ENCODE assay signal across 18 cellular contexts in genomic region chr12:104177336-104177662, GRCh38. TPM values are rescaled to one million over a fixed set of nuclear protein-coding genes. Genes with fewer than 3 reads are reported as not detected.
DNase-seq lines count a peak whose midpoint lies in the region; ATAC-seq and TF ChIP-seq lines count a peak whose summit lies in the region.
"Had no signal": no experiment of that assay in that cellular context is flagged by ENCODE, and none has a peak within 500 bp of the region (broad histone marks: within the 10 kb centered on the region; RNA-seq: fewer than 3 reads in every experiment).

No MANE protein-coding gene starts in this region.

- no peaks in the 10 kb centered on the region for H3K27me3 ChIP-seq in breast epithelium
- H3K27me3 ChIP-seq in prostate gland (replicated peaks; ENCODE audit: insufficient read depth), result no peaks in the 10 kb centered on the region
- H3K27me3 ChIP-seq: ovary, testis had no signal

- H3K36me3 Mint-ChIP-seq in natural killer cell treated with Interleukin-12 subunit alpha and Interleukin-12 subunit beta and Interleukin-15 and Interleukin-18, amount 100 ng/mL, for 72 hours, result no peaks in the 10 kb centered on the region
- H3K36me3 Mint-ChIP-seq in natural killer cell, result no peaks in the 10 kb centered on the region

- no peak for DNase-seq in natural killer cell treated with Interleukin-12 subunit alpha and Interleukin-12 subunit beta and Interleukin-15 and Interleukin-18, amount 100 ng/mL, for 72 hours (ENCODE audit: low spot score)
- no peak for DNase-seq in natural killer cell
- no peak for DNase-seq in breast epithelium (ENCODE audit: low spot score in 2 of 2)
- DNase-seq in prostate gland (ENCODE audit: low spot score), result no peak
- no peak for DNase-seq in dedifferentiated amniotic fluid mesenchymal stem cell (ENCODE audit: extremely low spot score)
- no peak for DNase-seq in putamen (ENCODE audit: low spot score)
- DNase-seq in OCI-M2 (lab: John Stamatoyannopoulos, UW; ENCODE audit: unreplicated experiment), result no peak
- DNase-seq in NK-92 treated with Interleukin-12 subunit alpha and Interleukin-12 subunit beta, amount 100 ng/mL, for 24 hours (lab: John Stamatoyannopoulos, UW), result no peak
- DNase-seq: activated CD4-positive, alpha-beta T cell treated with anti-CD3 and anti-CD28 coated beads for 1 hour; activated effector memory CD4-positive, alpha-beta T cell treated with anti-CD3 and anti-CD28 coated beads, Interleukin-2, amount 50 U/mL, for 16 hours; CD4-positive, alpha-beta T cell; cortex of kidney; NCI-H1105 treated with DMSO at 0.1 percent for 48 hours; NCI-H2107; NCI-H526 treated with DMSO at 0.1 percent for 48 hours had no signal

- peaks cover 19 to 26% of the 10 kb centered on the region in 2 donors for H3K4me1 ChIP-seq in breast epithelium
- H3K4me1 ChIP-seq in prostate gland (replicated peaks), result peaks cover 5% of the 10 kb centered on the region

- H3K9me3 ChIP-seq in breast epithelium (no peaks in the 10 kb centered on the region), prostate gland (no peaks in the 10 kb centered on the region)
- H3K9me3 ChIP-seq: ovary, testis had no signal

- H3K27ac ChIP-seq in breast epithelium (peak overlapping the region; percentile 87 to 94), prostate gland (peak overlapping the region; percentile 70 to 79)
- H3K27ac ChIP-seq: epithelial cell of prostate had no signal

- H3K4me1 Mint-ChIP-seq in natural killer cell treated with Interleukin-12 subunit alpha and Interleukin-12 subunit beta and Interleukin-15 and Interleukin-18, amount 100 ng/mL, for 72 hours (ENCODE audit: low read depth in 2 of 2), result peaks cover 19 to 25% of the 10 kb centered on the region in 2 donors
- H3K4me1 Mint-ChIP-seq in natural killer cell, result peaks cover 0 to 7% of the 10 kb centered on the region in 2 donors

- TF ChIP-seq POLR2A in breast epithelium (IDR thresholded peaks at IDR 0.05) (no peak), prostate gland (IDR thresholded peaks at IDR 0.05) (no peak)

- intact Hi-C loops in natural killer cell (cut with micrococcal nuclease) (no loop called here), breast epithelium (cut with DNase I; ENCODE audit: low total_unique reads) (no loop called here), prostate gland (cut with DNase I) (loop anchor here (5.0 kb wide), 2 partner anchors 40 to 110 kb away; partner anchors contain the start of gene NFYB)

- TF ChIP-seq CTCF in natural killer cell (IDR thresholded peaks at IDR 0.05) (no peak), breast epithelium (IDR thresholded peaks at IDR 0.05) (no peak), prostate gland (IDR thresholded peaks at IDR 0.05) (no peak)

- H3K4me3 ChIP-seq in breast epithelium, result peak overlapping the region in 1 of 3 donors; percentile 40
- H3K4me3 ChIP-seq in prostate gland, result no peak overlapping the region
- H3K4me3 ChIP-seq: ovary, testis had no signal

- H3K4me3 Mint-ChIP-seq in natural killer cell treated with Interleukin-12 subunit alpha and Interleukin-12 subunit beta and Interleukin-15 and Interleukin-18, amount 100 ng/mL, for 72 hours, result peak overlapping the region; percentile 84
- H3K4me3 Mint-ChIP-seq in natural killer cell, result no peak overlapping the region
- H3K4me3 Mint-ChIP-seq: CD4-positive, alpha-beta T cell had no signal

- ATAC-seq in natural killer cell treated with Interleukin-12 subunit alpha and Interleukin-12 subunit beta and Interleukin-15 and Interleukin-18, amount 100 ng/mL, for 72 hours, result no peak
- no peak for ATAC-seq in natural killer cell

- WGBS in prostate gland, result 4% methylated on average over 2 of the region's 2 CpGs

- peak overlapping the region; percentile 93 to 99 for H3K27ac Mint-ChIP-seq in natural killer cell treated with Interleukin-12 subunit alpha and Interleukin-12 subunit beta and Interleukin-15 and Interleukin-18, amount 100 ng/mL, for 72 hours
- no peak overlapping the region for H3K27ac Mint-ChIP-seq in natural killer cell
- H3K27ac Mint-ChIP-seq: CD4-positive, alpha-beta T cell had no signal

- peaks cover 0 to 4% of the 10 kb centered on the region in 2 donors for H3K27me3 Mint-ChIP-seq in natural killer cell treated with Interleukin-12 subunit alpha and Interleukin-12 subunit beta and Interleukin-15 and Interleukin-18, amount 100 ng/mL, for 72 hours
- peaks cover 9 to 34% of the 10 kb centered on the region in 2 donors for H3K27me3 Mint-ChIP-seq in natural killer cell (ENCODE audit: low read depth in 2 of 2)
- H3K27me3 Mint-ChIP-seq: CD4-positive, alpha-beta T cell had no signal

- H3K36me3 ChIP-seq in breast epithelium, result no peaks in the 10 kb centered on the region
- H3K36me3 ChIP-seq in prostate gland, result no peaks in the 10 kb centered on the region
- H3K36me3 ChIP-seq: ovary had no signal

- no peaks in the 10 kb centered on the region for H3K9me3 Mint-ChIP-seq in natural killer cell treated with Interleukin-12 subunit alpha and Interleukin-12 subunit beta and Interleukin-15 and Interleukin-18, amount 100 ng/mL, for 72 hours
- H3K9me3 Mint-ChIP-seq in natural killer cell, result no peaks in the 10 kb centered on the region
- H3K9me3 Mint-ChIP-seq: CD4-positive, alpha-beta T cell had no signal

RNA-seq across cellular contexts. Expression of gene TXNRD1, which starts 38.3 kb away (rescaled TPM):
- total RNA-seq in natural killer cell treated with Interleukin-12 subunit alpha and Interleukin-12 subunit beta and Interleukin-15 and Interleukin-18, amount 100 ng/mL, for 72 hours, result 100 to 1,000 TPM in 1 of 2 donors, 10 to 100 TPM in 1; 75.8 to 103 TPM
- total RNA-seq in natural killer cell (10 to 100 TPM; 46.9 to 59.7 (median 47.3) TPM), breast epithelium (100 to 1,000 TPM in 2 of 3 donors, 10 to 100 TPM in 1; 60.2 to 137 (median 103) TPM), prostate gland (100 to 1,000 TPM in 1 of 2 donors, 10 to 100 TPM in 1; 87.6 to 115 TPM)

RNA-seq across cellular contexts. Expression of gene NFYB, which starts 39.3 kb away (rescaled TPM):
- 10 to 100 TPM; 13.1 to 18.5 TPM for total RNA-seq in natural killer cell treated with Interleukin-12 subunit alpha and Interleukin-12 subunit beta and Interleukin-15 and Interleukin-18, amount 100 ng/mL, for 72 hours
- total RNA-seq in natural killer cell, result 10 to 100 TPM; 13.3 to 17.4 (median 13.6) TPM
- 10 to 100 TPM; 51.1 to 59.3 (median 54.2) TPM for total RNA-seq in breast epithelium
- total RNA-seq in prostate gland, result 10 to 100 TPM; 37.9 to 41.1 TPM

Comparison
In these comparisons a context has a peak if more than half of its experiments do, and no peak if none do; other contexts are left out.
1. H3K27ac Mint-ChIP-seq: peak in natural killer cell treated with Interleukin-12 subunit alpha and Interleukin-12 subunit beta and Interleukin-15 and Interleukin-18, amount 100 ng/mL, for 72 hours (2 of 2); none in natural killer cell (0 of 2).